In genomic region chr2:55796121-55796520, GRCh38 we compare ENCODE assay signal across 38 cellular contexts.
"Had no signal": no experiment of that assay in that cellular context is flagged by ENCODE, and none has a peak within 500 bp of the region (broad histone marks: within the 10 kb centered on the region; RNA-seq: fewer than 3 reads in every experiment).

No MANE protein-coding gene starts in this region.

- H3K4me3 Mint-ChIP-seq: activated naive CD4-positive, alpha-beta T cell treated with anti-CD3 and anti-CD28 coated beads for 36 hours; activated naive CD4-positive, alpha-beta T cell treated with anti-CD3 and anti-CD28 coated beads, Interleukin-2, amount 10 ng/mL, durations not matched to agents 7 days and 5 days; activated naive CD4-positive, alpha-beta T cell treated with anti-CD3 and anti-CD28 coated beads, Interleukin-2, amount 50 U/mL, for 24 hours; activated naive CD8-positive, alpha-beta T cell; activated naive CD8-positive, alpha-beta T cell treated with anti-CD3 and anti-CD28 coated beads for 36 hours; activated naive CD8-positive, alpha-beta T cell treated with anti-CD3 and anti-CD28 coated beads, Interleukin-2, amount 10 ng/mL, durations not matched to agents 7 days and 5 days; activated naive CD8-positive, alpha-beta T cell treated with anti-CD3 and anti-CD28 coated beads, Interleukin-2, amount 50 U/mL, for 24 hours; activated T-cell treated with anti-CD3 and anti-CD28 coated beads, Interleukin-2, amount 50 U/mL, for 4 hours; activated T-cell treated with anti-CD3 and anti-CD28 coated beads, Interleukin-2, amount 50 U/mL, for 72 hours; activated T-helper 1 cell treated with anti-CD3 and anti-CD28 coated beads, Interleukin-12 subunit alpha, Interleukin-12 subunit beta, Interleukin-2, Interleukin-4 antibody, amounts not matched to agents 30 ng/mL and 10 ng/mL and 1 ng/mL, durations not matched to agents 14 hours and 24 hours and 36 hours; activated T-helper 17 cell treated with anti-CD3 and anti-CD28 coated beads, Interleukin-2, amount 50 U/mL, for 72 hours; brain; central memory CD8-positive, alpha-beta T cell had no signal

- H3K4me3 ChIP-seq: adrenal gland, ascending aorta, body of pancreas, breast epithelium, cardiac muscle cell had no signal

- H3K27ac ChIP-seq: adrenal gland, ascending aorta, body of pancreas, brain microvascular endothelial cell, breast epithelium, cardiac muscle cell had no signal

- H3K27me3 Mint-ChIP-seq: activated naive CD4-positive, alpha-beta T cell treated with anti-CD3 and anti-CD28 coated beads, Interleukin-2, amount 10 ng/mL, durations not matched to agents 7 days and 5 days; activated naive CD8-positive, alpha-beta T cell treated with anti-CD3 and anti-CD28 coated beads, Interleukin-2, amount 10 ng/mL, durations not matched to agents 7 days and 5 days; brain had no signal

- H3K9me3 ChIP-seq: adrenal gland, ascending aorta, body of pancreas had no signal

- H3K36me3 Mint-ChIP-seq: activated naive CD4-positive, alpha-beta T cell treated with anti-CD3 and anti-CD28 coated beads, Interleukin-2, amount 10 ng/mL, durations not matched to agents 7 days and 5 days; activated naive CD4-positive, alpha-beta T cell treated with anti-CD3 and anti-CD28 coated beads, Interleukin-2, amount 50 U/mL, for 24 hours; activated naive CD8-positive, alpha-beta T cell treated with anti-CD3 and anti-CD28 coated beads for 36 hours; activated naive CD8-positive, alpha-beta T cell treated with anti-CD3 and anti-CD28 coated beads, Interleukin-2, amount 10 ng/mL, durations not matched to agents 7 days and 5 days; brain had no signal

- FAIRE-seq: astrocyte, bronchial epithelial cell had no signal

- H3K4me1 ChIP-seq: adrenal gland, ascending aorta, body of pancreas, breast epithelium had no signal

- H3K27ac Mint-ChIP-seq: activated naive CD4-positive, alpha-beta T cell treated with anti-CD3 and anti-CD28 coated beads for 36 hours; activated naive CD4-positive, alpha-beta T cell treated with anti-CD3 and anti-CD28 coated beads, Interleukin-2, amount 10 ng/mL, durations not matched to agents 7 days and 5 days; activated naive CD4-positive, alpha-beta T cell treated with anti-CD3 and anti-CD28 coated beads, Interleukin-2, amount 50 U/mL, for 24 hours; activated naive CD4-positive, alpha-beta T cell treated with anti-CD3 and anti-CD28 coated beads, Interleukin-2, amount 50 U/mL, for 72 hours; activated naive CD8-positive, alpha-beta T cell; activated naive CD8-positive, alpha-beta T cell treated with anti-CD3 and anti-CD28 coated beads for 36 hours; activated naive CD8-positive, alpha-beta T cell treated with anti-CD3 and anti-CD28 coated beads, Interleukin-2, amount 10 ng/mL, durations not matched to agents 7 days and 5 days; activated naive CD8-positive, alpha-beta T cell treated with anti-CD3 and anti-CD28 coated beads, Interleukin-2, amount 50 U/mL, for 24 hours; activated T-cell treated with anti-CD3 and anti-CD28 coated beads, Interleukin-2, amount 50 U/mL, for 72 hours; activated T-helper 1 cell treated with anti-CD3 and anti-CD28 coated beads, Interleukin-12 subunit alpha, Interleukin-12 subunit beta, Interleukin-2, Interleukin-4 antibody, amounts not matched to agents 30 ng/mL and 10 ng/mL and 1 ng/mL, durations not matched to agents 14 hours and 24 hours and 36 hours; activated T-helper 17 cell treated with anti-CD3 and anti-CD28 coated beads, Interleukin-2, amount 50 U/mL, for 72 hours; activated T-helper 2 cell treated with anti-CD3 and anti-CD28 coated beads, Interferon-gamma antibody, Interleukin-2, Interleukin-4, amounts not matched to agents 10 μg/mL and 5 μg/mL and 100 μg/mL, durations not matched to agents 14 hours and 24 hours and 36 hours; brain had no signal

- H3K36me3 ChIP-seq: adrenal gland, ascending aorta, brain microvascular endothelial cell, breast epithelium, cardiac muscle cell had no signal

- H3K4me1 Mint-ChIP-seq: activated naive CD4-positive, alpha-beta T cell treated with anti-CD3 and anti-CD28 coated beads, Interleukin-2, amount 10 ng/mL, durations not matched to agents 7 days and 5 days; activated naive CD4-positive, alpha-beta T cell treated with anti-CD3 and anti-CD28 coated beads, Interleukin-2, amount 50 U/mL, for 24 hours; activated naive CD8-positive, alpha-beta T cell treated with anti-CD3 and anti-CD28 coated beads for 36 hours; activated naive CD8-positive, alpha-beta T cell treated with anti-CD3 and anti-CD28 coated beads, Interleukin-2, amount 10 ng/mL, durations not matched to agents 7 days and 5 days; activated naive CD8-positive, alpha-beta T cell treated with anti-CD3 and anti-CD28 coated beads, Interleukin-2, amount 50 U/mL, for 24 hours; activated T-helper 17 cell treated with anti-CD3 and anti-CD28 coated beads, Interleukin-2, amount 50 U/mL, for 72 hours; brain; central memory CD8-positive, alpha-beta T cell had no signal

- DNase-seq: activated effector memory CD4-positive, alpha-beta T cell treated with anti-CD3 and anti-CD28 coated beads, Interleukin-2, amount 50 U/mL, for 16 hours; activated effector memory CD4-positive, alpha-beta T cell treated with Interleukin-2 at 50 U/mL for 16 hours; activated gamma-delta T cell; activated gamma-delta T cell treated with Interleukin-2 at 50 U/mL for 16 hours; activated naive CD4-positive, alpha-beta T cell; activated naive CD4-positive, alpha-beta T cell treated with anti-CD3 and anti-CD28 coated beads for 36 hours; activated naive CD4-positive, alpha-beta T cell treated with anti-CD3 and anti-CD28 coated beads, Interleukin-2, amount 10 ng/mL, durations not matched to agents 7 days and 5 days; activated naive CD4-positive, alpha-beta T cell treated with anti-CD3 and anti-CD28 coated beads, Interleukin-2, amount 50 U/mL, for 16 hours; activated naive CD4-positive, alpha-beta T cell treated with Interleukin-2 at 50 U/mL for 16 hours; activated naive CD8-positive, alpha-beta T cell treated with anti-CD3 and anti-CD28 coated beads for 36 hours; activated naive CD8-positive, alpha-beta T cell treated with anti-CD3 and anti-CD28 coated beads, Interleukin-2, amount 10 ng/mL, durations not matched to agents 7 days and 5 days; activated naive CD8-positive, alpha-beta T cell treated with anti-CD3 and anti-CD28 coated beads, Interleukin-2, amount 50 U/mL, for 24 hours; activated T-cell treated with anti-CD3 and anti-CD28 coated beads, Interleukin-2, amount 50 U/mL, for 4 hours; activated T-cell treated with anti-CD3 and anti-CD28 coated beads, Interleukin-2, amount 50 U/mL, for 48 hours; activated T-cell treated with anti-CD3 and anti-CD28 coated beads, Interleukin-2, amount 50 U/mL, for 72 hours; adrenal gland; amniotic stem cell; amygdala; anterior cingulate cortex; aorta; body of pancreas; brain microvascular endothelial cell; caudate nucleus; central memory CD4-positive, alpha-beta T cell; cerebellar nuclear complex had no signal

- H3K9me3 Mint-ChIP-seq: activated T-cell treated with anti-CD3 and anti-CD28 coated beads, Interleukin-2, amount 50 U/mL, for 4 hours had no signal

- ATAC-seq: activated naive CD4-positive, alpha-beta T cell treated with anti-CD3 and anti-CD28 coated beads, Interleukin-2, amount 50 U/mL, for 72 hours; activated naive CD8-positive, alpha-beta T cell treated with anti-CD3 and anti-CD28 coated beads, Interleukin-2, amount 50 U/mL, for 24 hours; activated T-cell treated with anti-CD3 and anti-CD28 coated beads, Interleukin-2, amount 50 U/mL, for 4 hours; activated T-cell treated with anti-CD3 and anti-CD28 coated beads, Interleukin-2, amount 50 U/mL, for 72 hours; activated T-helper 17 cell treated with anti-CD3 and anti-CD28 coated beads, Interleukin-2, amount 50 U/mL, for 72 hours; body of pancreas had no signal
